Comparison of ENCODE assay signal across 35 cellular contexts in the genomic region with DNA sequence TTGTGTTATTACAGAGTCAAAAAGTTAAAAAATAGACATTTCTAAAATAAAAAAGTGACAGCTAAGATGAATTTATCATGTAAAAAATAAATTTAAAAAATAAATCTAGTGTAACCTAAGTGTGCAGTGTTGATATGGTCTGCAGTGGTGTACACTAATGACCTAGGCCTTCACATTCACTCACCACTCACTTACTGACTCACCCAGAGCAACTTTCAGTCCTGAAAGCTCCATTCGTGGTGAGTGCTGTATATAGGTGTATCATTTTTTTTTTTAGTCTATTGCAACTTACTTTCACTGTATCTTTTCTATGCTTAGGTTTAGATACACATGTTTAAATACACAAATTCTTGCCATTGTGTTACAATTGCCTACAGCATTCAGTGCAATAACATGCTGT.
"Had no signal": no experiment of that assay in that cellular context is flagged by ENCODE, and none has a peak within 500 bp of the region (broad histone marks: within the 10 kb centered on the region; RNA-seq: fewer than 3 reads in every experiment).

No MANE protein-coding gene starts in this region.

- H3K4me3 ChIP-seq: cardiac muscle cell, coronary artery, dorsolateral prefrontal cortex, ovary, skin epidermis, thyroid gland, upper lobe of left lung, vagina had no signal

- H3K27ac Mint-ChIP-seq: activated CD4-positive, alpha-beta T cell treated with anti-CD3 and anti-CD28 coated beads for 36 hours; activated naive CD4-positive, alpha-beta T cell treated with anti-CD3 and anti-CD28 coated beads, Interleukin-2, amount 50 U/mL, for 24 hours; activated naive CD8-positive, alpha-beta T cell treated with anti-CD3 and anti-CD28 coated beads, Interleukin-2, amount 50 U/mL, for 24 hours; activated T-helper 2 cell treated with anti-CD3 and anti-CD28 coated beads, Interferon-gamma antibody, Interleukin-2, Interleukin-4, amounts not matched to agents 10 μg/mL and 5 μg/mL and 100 μg/mL, durations not matched to agents 14 hours and 24 hours and 36 hours; mesothelial cell of epicardium; naive B cell; nephron progenitor cell; progenitor cell of endocrine pancreas; stimulated activated memory B cell treated with anti-CD40 and anti-IgM and Interleukin-4, amounts not matched to agents 10 μg/mL and 1 μg/mL and 100 μg/mL, for 72 hours; stimulated activated naive CD8-positive, alpha-beta T cell treated with anti-CD3 and anti-CD28 coated beads, Interleukin-15, amount 100 ng/mL, for 72 hours; T-helper 2 cell treated with Interferon-gamma antibody and Interleukin-4, amounts not matched to agents 5 μg/mL and 100 μg/mL, for 36 hours had no signal

- H3K36me3 Mint-ChIP-seq: activated naive CD4-positive, alpha-beta T cell treated with anti-CD3 and anti-CD28 coated beads, Interleukin-2, amount 50 U/mL, for 24 hours; mesothelial cell of epicardium; naive B cell; stimulated activated memory B cell treated with anti-CD40 and anti-IgM and Interleukin-4, amounts not matched to agents 10 μg/mL and 1 μg/mL and 100 μg/mL, for 72 hours had no signal

- H3K36me3 ChIP-seq: cardiac muscle cell, neutrophil, ovary, thyroid gland, upper lobe of left lung, vagina had no signal

- DNase-seq: activated CD4-positive, alpha-beta T cell treated with anti-CD3 and anti-CD28 coated beads for 36 hours; activated CD4-positive, alpha-beta T cell treated with anti-CD3 and anti-CD28 coated beads, Interleukin-2, amount 50 U/mL, for 4 hours; activated CD4-positive, CD25-positive, alpha-beta regulatory T cell; activated naive CD8-positive, alpha-beta T cell treated with anti-CD3 and anti-CD28 coated beads, Interleukin-2, amount 50 U/mL, for 24 hours; activated T-cell treated with anti-CD3 and anti-CD28 coated beads, Interleukin-2, amount 50 U/mL, for 48 hours; amygdala; dorsolateral prefrontal cortex; effector memory CD4-positive, alpha-beta T cell; foreskin melanocyte; glutamatergic neuron; islet precursor cell; left colon; naive B cell; nephron progenitor cell; ovary; retina; stimulated activated CD4-positive, alpha-beta T cell treated with anti-CD3 and anti-CD28 coated beads, Interleukin-12 subunit alpha, Interleukin-12 subunit beta, amount 100 ng/mL, for 4 hours; stimulated activated CD4-positive, alpha-beta T cell treated with anti-CD3 and anti-CD28 coated beads, Interleukin-4, amount 100 ng/mL, for 4 hours; stimulated activated CD8-positive, alpha-beta memory T cell treated with anti-CD3 and anti-CD28 coated beads, Interleukin-4, amount 100 ng/mL, for 48 hours; stimulated activated naive CD8-positive, alpha-beta T cell treated with anti-CD3 and anti-CD28 coated beads, Interleukin-15, amount 100 ng/mL, for 72 hours; T-helper 1 cell; thyroid gland; upper lobe of left lung had no signal

- H3K4me3 Mint-ChIP-seq: activated CD4-positive, alpha-beta T cell treated with anti-CD3 and anti-CD28 coated beads for 36 hours; activated naive CD4-positive, alpha-beta T cell treated with anti-CD3 and anti-CD28 coated beads, Interleukin-2, amount 50 U/mL, for 24 hours; activated naive CD8-positive, alpha-beta T cell treated with anti-CD3 and anti-CD28 coated beads, Interleukin-2, amount 50 U/mL, for 24 hours; mesothelial cell of epicardium; naive B cell; nephron progenitor cell; stimulated activated memory B cell treated with anti-CD40 and anti-IgM and Interleukin-4, amounts not matched to agents 10 μg/mL and 1 μg/mL and 100 μg/mL, for 72 hours; stimulated activated naive CD8-positive, alpha-beta T cell treated with anti-CD3 and anti-CD28 coated beads, Interleukin-15, amount 100 ng/mL, for 72 hours; T-helper 2 cell treated with Interferon-gamma antibody and Interleukin-4, amounts not matched to agents 5 μg/mL and 100 μg/mL, for 36 hours had no signal

- H3K9me3 ChIP-seq: neutrophil, ovary, thyroid gland, upper lobe of left lung, vagina had no signal

- H3K27me3 Mint-ChIP-seq: activated CD4-positive, alpha-beta T cell treated with anti-CD3 and anti-CD28 coated beads for 36 hours; activated naive CD4-positive, alpha-beta T cell treated with anti-CD3 and anti-CD28 coated beads, Interleukin-2, amount 50 U/mL, for 24 hours; activated naive CD8-positive, alpha-beta T cell treated with anti-CD3 and anti-CD28 coated beads, Interleukin-2, amount 50 U/mL, for 24 hours; naive B cell; progenitor cell of endocrine pancreas; stimulated activated memory B cell treated with anti-CD40 and anti-IgM and Interleukin-4, amounts not matched to agents 10 μg/mL and 1 μg/mL and 100 μg/mL, for 72 hours; stimulated activated naive CD8-positive, alpha-beta T cell treated with anti-CD3 and anti-CD28 coated beads, Interleukin-15, amount 100 ng/mL, for 72 hours had no signal

- ATAC-seq: activated CD4-positive, alpha-beta T cell treated with anti-CD3 and anti-CD28 coated beads for 36 hours; activated naive CD8-positive, alpha-beta T cell treated with anti-CD3 and anti-CD28 coated beads, Interleukin-2, amount 50 U/mL, for 24 hours; left colon; sciatic nerve; stimulated activated memory B cell treated with anti-CD40 and anti-IgM and Interleukin-4, amounts not matched to agents 10 μg/mL and 1 μg/mL and 100 μg/mL, for 72 hours; stimulated activated naive CD8-positive, alpha-beta T cell treated with anti-CD3 and anti-CD28 coated beads, Interleukin-15, amount 100 ng/mL, for 72 hours had no signal

- H3K27me3 ChIP-seq: cardiac muscle cell, dorsolateral prefrontal cortex, neutrophil, ovary, thyroid gland, upper lobe of left lung, vagina had no signal

- H3K4me1 ChIP-seq: thyroid gland, upper lobe of left lung, vagina had no signal

- H3K4me1 Mint-ChIP-seq: activated CD4-positive, alpha-beta T cell treated with anti-CD3 and anti-CD28 coated beads for 36 hours; activated naive CD4-positive, alpha-beta T cell treated with anti-CD3 and anti-CD28 coated beads, Interleukin-2, amount 50 U/mL, for 24 hours; activated naive CD8-positive, alpha-beta T cell treated with anti-CD3 and anti-CD28 coated beads, Interleukin-2, amount 50 U/mL, for 24 hours; mesothelial cell of epicardium; naive B cell; nephron progenitor cell; stimulated activated memory B cell treated with anti-CD40 and anti-IgM and Interleukin-4, amounts not matched to agents 10 μg/mL and 1 μg/mL and 100 μg/mL, for 72 hours; stimulated activated naive CD8-positive, alpha-beta T cell treated with anti-CD3 and anti-CD28 coated beads, Interleukin-15, amount 100 ng/mL, for 72 hours had no signal
